ENCODE assay signal across 10 cellular contexts in genomic region chr11:72333657-72334056, GRCh38.
A peak's percentile ranks its signal among the peaks of the same experiment; 100 is the strongest.
DNase-seq lines count a peak whose midpoint lies in the region; ATAC-seq and TF ChIP-seq lines count a peak whose summit lies in the region.
"Had no signal": no experiment of that assay in that cellular context is flagged by ENCODE, and none has a peak within 500 bp of the region (broad histone marks: within the 10 kb centered on the region; RNA-seq: fewer than 3 reads in every experiment).

No MANE protein-coding gene starts in this region.

- H3K4me3 ChIP-seq in uterus, result no peak overlapping the region
- H3K4me3 ChIP-seq: right lobe of liver had no signal

- H3K4me1 ChIP-seq in uterus, result peaks cover 0 to 6% of the 10 kb centered on the region in 2 donors
- H3K4me1 ChIP-seq: foreskin keratinocyte, right lobe of liver had no signal

- H3K36me3 ChIP-seq in uterus, result no peaks in the 10 kb centered on the region
- H3K36me3 ChIP-seq: right lobe of liver had no signal

- DNase-seq in activated gamma-delta T cell treated with Interleukin-2 at 50 U/mL for 16 hours, result peak; percentile 36
- no peak for DNase-seq in activated gamma-delta T cell (lab: John Stamatoyannopoulos, UW)
- peak; percentile 24 for DNase-seq in activated CD4-positive, alpha-beta T cell treated with anti-CD3 and anti-CD28 coated beads, Interleukin-2, amount 50 U/mL, for 1 hour
- peak; percentile 49 for DNase-seq in glutamatergic neuron
- DNase-seq in type B pancreatic cell (ENCODE audit: extremely low spot score, unreplicated experiment), result no peak
- no peak for DNase-seq in uterus
- no peak for DNase-seq in HK-2 (ENCODE audit: unreplicated experiment)
- DNase-seq: foreskin keratinocyte, right lobe of liver had no signal

- no peaks in the 10 kb centered on the region for H3K36me3 Mint-ChIP-seq in glutamatergic neuron (ENCODE audit: unreplicated experiment)
- peaks cover 12% of the 10 kb centered on the region for H3K36me3 Mint-ChIP-seq in type B pancreatic cell

- TF ChIP-seq POLR2A in uterus (IDR thresholded peaks at IDR 0.05), result no peak

- H3K27ac Mint-ChIP-seq in glutamatergic neuron (ENCODE audit: unreplicated experiment) (peak overlapping the region; percentile 30), type B pancreatic cell (peak overlapping the region; percentile 51)

- H3K4me1 Mint-ChIP-seq in glutamatergic neuron (ENCODE audit: low read depth, unreplicated experiment), result peaks cover 7% of the 10 kb centered on the region
- peaks cover 24% of the 10 kb centered on the region for H3K4me1 Mint-ChIP-seq in type B pancreatic cell (ENCODE audit: unreplicated experiment)

- H3K27me3 Mint-ChIP-seq in glutamatergic neuron (ENCODE audit: unreplicated experiment) (no peaks in the 10 kb centered on the region), type B pancreatic cell (no peaks in the 10 kb centered on the region)

- ATAC-seq in HG03432 (IDR thresholded peaks at IDR 0.05; ENCODE audit: unreplicated experiment), result no peak
- ATAC-seq: foreskin keratinocyte had no signal

- no peak overlapping the region for H3K27ac ChIP-seq in uterus
- H3K27ac ChIP-seq: foreskin keratinocyte, right lobe of liver had no signal

- no peaks in the 10 kb centered on the region for H3K27me3 ChIP-seq in uterus
- H3K27me3 ChIP-seq: foreskin keratinocyte, right lobe of liver had no signal

- H3K9me3 ChIP-seq in uterus, result no peaks in the 10 kb centered on the region
- H3K9me3 ChIP-seq: right lobe of liver had no signal

- H3K9me3 Mint-ChIP-seq in glutamatergic neuron (ENCODE audit: unreplicated experiment) (peaks cover 2% of the 10 kb centered on the region), type B pancreatic cell (no peaks in the 10 kb centered on the region)

- TF ChIP-seq CTCF in glutamatergic neuron (IDR thresholded peaks at IDR 0.05; ENCODE audit: partially characterized antibody, unreplicated experiment), result no peak
- TF ChIP-seq CTCF in type B pancreatic cell (conservative IDR thresholded peaks at IDR 0.05), result peak; percentile 38
- TF ChIP-seq CTCF in uterus (IDR thresholded peaks at IDR 0.05), result no peak

- intact Hi-C loops in uterus (cut with DNase I; ENCODE audit: low total_unique reads), result no loop called here

- H3K4me3 Mint-ChIP-seq in glutamatergic neuron (ENCODE audit: unreplicated experiment) (peak overlapping the region; percentile 2), type B pancreatic cell (peak overlapping the region; percentile 3)

Comparison
In these comparisons a context has a peak if more than half of its experiments do, and no peak if none do; other contexts are left out.
1. DNase-seq: peak in activated gamma-delta T cell treated with Interleukin-2 at 50 U/mL for 16 hours (single experiment), activated CD4-positive, alpha-beta T cell treated with anti-CD3 and anti-CD28 coated beads, Interleukin-2, amount 50 U/mL, for 1 hour (single experiment) and glutamatergic neuron (single experiment); none in activated gamma-delta T cell (single experiment), type B pancreatic cell (single experiment), uterus (0 of 2) and HK-2 (single experiment).